Comparison of ENCODE assay signal across 8 cellular contexts in genomic region chr15:64152507-64153387, GRCh38. TPM values are rescaled to one million over a fixed set of nuclear protein-coding genes. Genes with fewer than 3 reads are reported as not detected.
DNase-seq lines count a peak whose midpoint lies in the region; ATAC-seq, FAIRE-seq and TF ChIP-seq lines count a peak whose summit lies in the region.

No MANE protein-coding gene starts in this region.

- H3K9me3 ChIP-seq in OCI-LY3 (ENCODE audit: insufficient read depth, low read length) (no peaks in the 10 kb centered on the region), endothelial cell of umbilical vein (replicated peaks; ENCODE audit: control insufficient read depth, insufficient read depth, low read length) (no peaks in the 10 kb centered on the region), prostate gland (no peaks in the 10 kb centered on the region)

- intact Hi-C loops in endothelial cell of umbilical vein (cut with micrococcal nuclease): loop anchor here (1.0 to 5.0 kb wide), 3 partner anchors 56 to 542 kb away; no protein-coding TSS in a partner anchor
- intact Hi-C loops in prostate gland (cut with DNase I): no loop called here

- H4K20me1 ChIP-seq in OCI-LY3 (ENCODE audit: insufficient read depth, low read length) (peaks cover 23% of the 10 kb centered on the region), endothelial cell of umbilical vein (replicated peaks; ENCODE audit: control insufficient read depth, extremely low read depth, insufficient read depth, low read length) (no peaks in the 10 kb centered on the region)

- BruUV-seq in endothelial cell of umbilical vein (replicated peaks; lab: Mats Ljungman, UMichigan): no TSS peak

- H3K4me1 ChIP-seq in OCI-LY3 (ENCODE audit: low read length): peaks cover 35% of the 10 kb centered on the region
- peaks cover 5% of the 10 kb centered on the region for H3K4me1 ChIP-seq in endothelial cell of umbilical vein (ENCODE audit: control insufficient read depth, extremely low read depth, insufficient read depth, low read length)
- H3K4me1 ChIP-seq in prostate gland (replicated peaks): peaks cover 4% of the 10 kb centered on the region

- H2AFZ ChIP-seq in OCI-LY3 (ENCODE audit: low read depth, low read length) (no peak overlapping the region), endothelial cell of umbilical vein (ENCODE audit: low read depth, low read length) (no peak overlapping the region)

- no peak for TF ChIP-seq POLR2A in endothelial cell of umbilical vein (IDR thresholded peaks at IDR 0.05; ENCODE audit: low read depth, low read length)
- TF ChIP-seq POLR2A in prostate gland (IDR thresholded peaks at IDR 0.05): no peak

- peaks cover 30% of the 10 kb centered on the region for H3K36me3 ChIP-seq in OCI-LY3 (replicated peaks; ENCODE audit: low read depth, low read length)
- peaks cover 11 to 25% of the 10 kb centered on the region in 2 experiments for H3K36me3 ChIP-seq in endothelial cell of umbilical vein (ENCODE audit: control insufficient read depth in 2 of 2, extremely low read depth in 1 of 2, insufficient read depth in 2 of 2, low read length in 2 of 2)
- H3K36me3 ChIP-seq in prostate gland: peaks cover 13 to 15% of the 10 kb centered on the region in 2 donors

- POLR2A ChIA-PET in endothelial cell of umbilical vein (lab: Charles Lee): interaction anchor here (1.2 kb wide), 1 partner anchor 59 kb away, joined by 3 read pairs; the partner anchor contains the start of gene CIAO2A

- FAIRE-seq in endothelial cell of umbilical vein (lab: Jason Lieb, UNC): no peak
- no peak for FAIRE-seq in frontal cortex (lab: Jason Lieb, UNC)

- H3K27ac ChIP-seq in OCI-LY3 (ENCODE audit: low read length) (peak overlapping the region; percentile 45), endothelial cell of umbilical vein (ENCODE audit: insufficient read depth, low read depth, low read length) (no peak overlapping the region), prostate gland (peak overlapping the region in 1 of 2 donors; percentile 46)

- TF ChIP-seq CTCF in OCI-LY3 (IDR thresholded peaks at IDR 0.05; ENCODE audit: low read depth, low read length) (no peak), endothelial cell of umbilical vein (IDR thresholded peaks at IDR 0.05; ENCODE audit: extremely low read depth in 1 of 2, insufficient read depth in 1 of 2, low read depth in 1 of 2, low read length in 2 of 2) (no peak), prostate gland (IDR thresholded peaks at IDR 0.05) (no peak)

- H3K4me3 ChIP-seq in OCI-LY3 (ENCODE audit: low read length) (peak overlapping the region; percentile 85), endothelial cell of umbilical vein (replicated peaks in 1 of 3; ENCODE audit: insufficient read depth in 1 of 3, low read depth in 1 of 3, low read length in 3 of 3) (peak overlapping the region in 1 of 3 experiments; percentile 32), prostate gland (peak overlapping the region; percentile 38 to 57)

- CTCF ChIA-PET in endothelial cell of umbilical vein (lab: Charles Lee): interaction anchor here (0.6 to 4.0 kb wide), 21 partner anchors 8 to 542 kb away, joined by 3 to 33 read pairs (median 5); partner anchors contain the start of genes CIAO2A, PPIB, SNX1 and TRIP4

- no peaks in the 10 kb centered on the region for H3K27me3 ChIP-seq in OCI-LY3 (ENCODE audit: low read depth, low read length)
- H3K27me3 ChIP-seq in endothelial cell of umbilical vein (ENCODE audit: control insufficient read depth in 2 of 2, insufficient read depth in 2 of 2, low read length in 2 of 2): peaks cover 5 to 12% of the 10 kb centered on the region in 2 experiments
- H3K27me3 ChIP-seq in prostate gland (replicated peaks; ENCODE audit: insufficient read depth): no peaks in the 10 kb centered on the region

- dilution Hi-C loops in endothelial cell of umbilical vein (cut with MboI; ENCODE audit: extremely low pct_ligation_motif_present, low sequenced_read_pairs): no loop called here

- H3K79me2 ChIP-seq in OCI-LY3 (ENCODE audit: low read length): no peaks in the 10 kb centered on the region; the same call in 1 of the 2 replicates
- H3K79me2 ChIP-seq in endothelial cell of umbilical vein (ENCODE audit: control insufficient read depth, insufficient read depth, low read length): peaks cover 4% of the 10 kb centered on the region

- DNase-seq in NCI-H146 (lab: John Stamatoyannopoulos, UW): peak; percentile 51
- no peak for DNase-seq in NCI-H146 treated with DMSO at 0.1 percent for 48 hours (lab: John Stamatoyannopoulos, UW; ENCODE audit: unreplicated experiment)
- DNase-seq in endothelial cell of umbilical vein (ENCODE audit: low read depth, low spot score): no peak
- DNase-seq in prostate gland (ENCODE audit: low spot score): no peak
- no peak for DNase-seq in dermis blood vessel endothelial cell
- DNase-seq in frontal cortex (ENCODE audit: low spot score in 2 of 2): no peak

- no peaks in the 10 kb centered on the region for H3K9me1 ChIP-seq in endothelial cell of umbilical vein (replicated peaks; ENCODE audit: control insufficient read depth, extremely low read depth, insufficient read depth, low read length)

- H3K9ac ChIP-seq in OCI-LY3 (ENCODE audit: low read length): peak overlapping the region; percentile 71
- H3K9ac ChIP-seq in endothelial cell of umbilical vein (replicated peaks; ENCODE audit: extremely low read depth, insufficient read depth, low read length): no peak overlapping the region

- peak; percentile 20 for ATAC-seq in GM21529 (IDR thresholded peaks at IDR 0.05; ENCODE audit: unreplicated experiment)

- WGBS in prostate gland: 33% methylated on average over 26 of the region's 27 CpGs

- peak overlapping the region; percentile 89 for H3K4me2 ChIP-seq in OCI-LY3 (ENCODE audit: low read length)
- no peak overlapping the region for H3K4me2 ChIP-seq in endothelial cell of umbilical vein (ENCODE audit: insufficient read depth, low read length)

TF ChIP-seq in endothelial cell of umbilical vein, 7 proteins besides CTCF, POLR2A, EP300 and RAD21:
- TF ChIP-seq GATA2 (IDR thresholded peaks at IDR 0.05; ENCODE audit: insufficient read depth, insufficient read length, low read depth, low read length) (no peak), JUN (IDR thresholded peaks at IDR 0.05; ENCODE audit: borderline replicate concordance, insufficient read depth, insufficient read length, low read depth) (no peak), EZH2 (IDR thresholded peaks at IDR 0.05; ENCODE audit: borderline replicate concordance, low read depth, low read length, severe bottlenecking) (peak; percentile 78), POLR2AphosphoS5 (IDR thresholded peaks at IDR 0.05; ENCODE audit: insufficient read depth, low read depth, low read length) (no peak)

RNA-seq across cellular contexts. Expression of gene SNX22, which starts 1.2 kb away (rescaled TPM):
- total RNA-seq in endothelial cell of umbilical vein: 0.14 and 0.73 TPM in 2 replicates
- 0.14 and 0.18 TPM in 2 replicates for polyA plus RNA-seq in endothelial cell of umbilical vein
- polyA plus RNA-seq in endothelial cell of umbilical vein (2011; cell fraction: cytosol; rRNA removed): 0.10 and 0.13 TPM in 2 replicates
- 0.38 and 0.40 TPM in 2 replicates for polyA plus RNA-seq in endothelial cell of umbilical vein (2011; cell fraction: nucleus; rRNA removed)
- 1.2 and 1.5 TPM in 2 replicates for polyA plus RNA-seq in endothelial cell of umbilical vein (2012)
- polyA minus RNA-seq in endothelial cell of umbilical vein: 0.19 and 0.34 TPM in 2 replicates
- polyA minus RNA-seq in endothelial cell of umbilical vein (2011; cell fraction: cytosol; rRNA and poly(A)+ RNA removed): not detected
- polyA minus RNA-seq in endothelial cell of umbilical vein (2011; cell fraction: nucleus; rRNA and poly(A)+ RNA removed): 0.19 and 0.67 TPM in 2 replicates
- total RNA-seq in prostate gland: 10 to 100 TPM; 12.2 to 15.9 TPM
- total RNA-seq in dermis blood vessel endothelial cell: 0.23 and 0.34 TPM in 2 replicates
- 7.7 TPM for total RNA-seq in frontal cortex

RNA-seq across cellular contexts. Expression of gene PPIB, which starts 10.1 kb away (rescaled TPM):
- total RNA-seq in endothelial cell of umbilical vein (818 and 840 TPM in 2 replicates), prostate gland (100 to 1,000 TPM; 372 to 624 TPM), dermis blood vessel endothelial cell (815 and 1,069 TPM in 2 replicates), frontal cortex (186 TPM)
- polyA plus RNA-seq in endothelial cell of umbilical vein: 1,157 and 1,240 TPM in 2 replicates
- polyA plus RNA-seq in endothelial cell of umbilical vein (2011; cell fraction: cytosol; rRNA removed): 1,469 and 1,568 TPM in 2 replicates
- polyA plus RNA-seq in endothelial cell of umbilical vein (2011; cell fraction: nucleus; rRNA removed): 547 and 579 TPM in 2 replicates
- 798 and 832 TPM in 2 replicates for polyA plus RNA-seq in endothelial cell of umbilical vein (2012)
- polyA minus RNA-seq in endothelial cell of umbilical vein: 564 and 566 TPM in 2 replicates
- polyA minus RNA-seq in endothelial cell of umbilical vein (2011; cell fraction: cytosol; rRNA and poly(A)+ RNA removed): 260 TPM
- polyA minus RNA-seq in endothelial cell of umbilical vein (2011; cell fraction: nucleus; rRNA and poly(A)+ RNA removed): 61.5 and 75.7 TPM in 2 replicates

RNA-seq across cellular contexts. Expression of gene SNX1, which starts 57.0 kb away (rescaled TPM):
- total RNA-seq in endothelial cell of umbilical vein (110 and 113 TPM in 2 replicates), prostate gland (100 to 1,000 TPM; 109 to 110 TPM), dermis blood vessel endothelial cell (52.4 and 56.2 TPM in 2 replicates), frontal cortex (26.5 TPM)
- 52.1 and 56.0 TPM in 2 replicates for polyA plus RNA-seq in endothelial cell of umbilical vein
- polyA plus RNA-seq in endothelial cell of umbilical vein (2011; cell fraction: cytosol; rRNA removed): 72.0 and 73.0 TPM in 2 replicates
- polyA plus RNA-seq in endothelial cell of umbilical vein (2011; cell fraction: nucleus; rRNA removed): 137 and 144 TPM in 2 replicates
- polyA plus RNA-seq in endothelial cell of umbilical vein (2012): 55.8 and 64.3 TPM in 2 replicates
- 55.3 and 63.4 TPM in 2 replicates for polyA minus RNA-seq in endothelial cell of umbilical vein
- polyA minus RNA-seq in endothelial cell of umbilical vein (2011; cell fraction: cytosol; rRNA and poly(A)+ RNA removed): 36.8 TPM
- 38.7 and 53.7 TPM in 2 replicates for polyA minus RNA-seq in endothelial cell of umbilical vein (2011; cell fraction: nucleus; rRNA and poly(A)+ RNA removed)

RNA-seq across cellular contexts. Expression of gene CIAO2A, which starts 59.1 kb away (rescaled TPM):
- 55.3 and 59.2 TPM in 2 replicates for total RNA-seq in endothelial cell of umbilical vein
- 31.5 and 37.1 TPM in 2 replicates for polyA plus RNA-seq in endothelial cell of umbilical vein
- polyA plus RNA-seq in endothelial cell of umbilical vein (2011; cell fraction: cytosol; rRNA removed): 53.0 and 58.4 TPM in 2 replicates
- polyA plus RNA-seq in endothelial cell of umbilical vein (2011; cell fraction: nucleus; rRNA removed): 17.8 and 23.0 TPM in 2 replicates
- polyA plus RNA-seq in endothelial cell of umbilical vein (2012): 37.9 and 70.7 TPM in 2 replicates
- polyA minus RNA-seq in endothelial cell of umbilical vein: 11.1 and 19.4 TPM in 2 replicates
- polyA minus RNA-seq in endothelial cell of umbilical vein (2011; cell fraction: cytosol; rRNA and poly(A)+ RNA removed): 36.5 TPM
- polyA minus RNA-seq in endothelial cell of umbilical vein (2011; cell fraction: nucleus; rRNA and poly(A)+ RNA removed): 6.9 and 7.5 TPM in 2 replicates
- total RNA-seq in prostate gland: 100 to 1,000 TPM in 1 of 2 donors, 10 to 100 TPM in 1; 47.2 to 133 TPM
- 38.9 and 46.6 TPM in 2 replicates for total RNA-seq in dermis blood vessel endothelial cell
- 44.8 TPM for total RNA-seq in frontal cortex
